Comparison of ENCODE assay signal across 23 cellular contexts in the genomic region with DNA sequence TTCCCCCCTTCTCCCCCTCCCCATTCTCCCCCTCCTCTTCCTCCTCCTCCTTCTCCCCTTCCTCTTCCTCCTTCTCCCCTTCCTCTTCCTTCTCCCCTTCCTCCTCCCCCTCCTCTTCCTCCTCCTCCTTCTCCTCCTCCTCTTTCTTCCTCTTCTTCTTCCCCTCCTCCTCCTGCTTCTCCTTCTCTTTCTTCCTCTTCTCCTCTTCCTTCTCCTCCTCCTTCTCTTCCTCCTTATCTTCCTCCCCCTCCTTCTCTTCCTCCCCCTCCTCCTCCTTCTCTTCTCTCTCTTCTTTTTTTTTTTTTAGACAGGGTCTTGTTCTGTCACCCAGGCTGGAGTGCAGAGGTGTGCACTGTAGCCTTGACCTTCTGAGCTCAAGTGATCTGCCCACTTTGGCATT.
"Had no signal": no experiment of that assay in that cellular context is flagged by ENCODE, and none has a peak within 500 bp of the region (broad histone marks: within the 10 kb centered on the region; RNA-seq: fewer than 3 reads in every experiment).

No MANE protein-coding gene starts in this region.

- H3K4me1 Mint-ChIP-seq: natural killer cell; stimulated activated effector memory CD8-positive, alpha-beta T cell treated with anti-CD3 and anti-CD28 coated beads, Interleukin-12 subunit alpha, Interleukin-12 subunit beta, amount 100 ng/mL, for 72 hours; stimulated activated naive CD8-positive, alpha-beta T cell treated with anti-CD3 and anti-CD28 coated beads, Interleukin-15, amount 100 ng/mL, for 72 hours had no signal

- H3K36me3 Mint-ChIP-seq: natural killer cell; neural progenitor cell; stimulated activated effector memory CD8-positive, alpha-beta T cell treated with anti-CD3 and anti-CD28 coated beads, Interleukin-12 subunit alpha, Interleukin-12 subunit beta, amount 100 ng/mL, for 72 hours; type B pancreatic cell had no signal

- H3K4me3 Mint-ChIP-seq: natural killer cell; nephron; neural progenitor cell; stimulated activated effector memory CD8-positive, alpha-beta T cell treated with anti-CD3 and anti-CD28 coated beads, Interleukin-12 subunit alpha, Interleukin-12 subunit beta, amount 100 ng/mL, for 72 hours; stimulated activated naive CD8-positive, alpha-beta T cell treated with anti-CD3 and anti-CD28 coated beads, Interleukin-15, amount 100 ng/mL, for 72 hours; type B pancreatic cell had no signal

- H3K27ac Mint-ChIP-seq: natural killer cell; nephron; neural progenitor cell; progenitor cell of endocrine pancreas; stimulated activated effector memory CD8-positive, alpha-beta T cell treated with anti-CD3 and anti-CD28 coated beads, Interleukin-12 subunit alpha, Interleukin-12 subunit beta, amount 100 ng/mL, for 72 hours; type B pancreatic cell had no signal

- ATAC-seq: natural killer cell; psoas muscle; stimulated activated effector memory CD8-positive, alpha-beta T cell treated with anti-CD3 and anti-CD28 coated beads, Interleukin-12 subunit alpha, Interleukin-12 subunit beta, amount 100 ng/mL, for 72 hours; stimulated activated naive CD8-positive, alpha-beta T cell treated with anti-CD3 and anti-CD28 coated beads, Interleukin-15, amount 100 ng/mL, for 72 hours; stimulated activated naive CD8-positive, alpha-beta T cell treated with anti-CD3 and anti-CD28 coated beads, Interleukin-15, Interleukin-2, amounts not matched to agents 100 U/mL and 50 U/mL, for 24 hours had no signal

- DNase-seq: natural killer cell; occipital lobe; ovary; psoas muscle; right lobe of liver; sigmoid colon; small intestine; stimulated activated CD4-positive, alpha-beta T cell treated with anti-CD3 and anti-CD28 coated beads, Interleukin-15, amount 100 ng/mL, for 24 hours; stimulated activated CD4-positive, alpha-beta T cell treated with anti-CD3 and anti-CD28 coated beads, Interleukin-2, amount 100 ng/mL, for 24 hours; stimulated activated CD4-positive, alpha-beta T cell treated with anti-CD3 and anti-CD28 coated beads, Interleukin-2, amount 100 ng/mL, for 48 hours; stimulated activated CD4-positive, alpha-beta T cell treated with anti-CD3 and anti-CD28 coated beads, Interleukin-4, amount 100 ng/mL, for 24 hours; stimulated activated naive CD4-positive, alpha-beta T cell; stimulated activated naive CD8-positive, alpha-beta T cell treated with anti-CD3 and anti-CD28 coated beads, Interleukin-15, amount 100 ng/mL, for 72 hours; stimulated activated naive CD8-positive, alpha-beta T cell treated with anti-CD3 and anti-CD28 coated beads, Interleukin-15, Interleukin-2, amounts not matched to agents 100 U/mL and 50 U/mL, for 24 hours; substantia nigra; testis; tibial artery; transverse colon had no signal

- H3K9me3 Mint-ChIP-seq: natural killer cell; nephron; neural progenitor cell; stimulated activated effector memory CD8-positive, alpha-beta T cell treated with anti-CD3 and anti-CD28 coated beads, Interleukin-12 subunit alpha, Interleukin-12 subunit beta, amount 100 ng/mL, for 72 hours; stimulated activated naive CD8-positive, alpha-beta T cell treated with anti-CD3 and anti-CD28 coated beads, Interleukin-15, amount 100 ng/mL, for 72 hours; type B pancreatic cell had no signal
